8 cellular contexts compared by ENCODE assay signal in the genomic region with DNA sequence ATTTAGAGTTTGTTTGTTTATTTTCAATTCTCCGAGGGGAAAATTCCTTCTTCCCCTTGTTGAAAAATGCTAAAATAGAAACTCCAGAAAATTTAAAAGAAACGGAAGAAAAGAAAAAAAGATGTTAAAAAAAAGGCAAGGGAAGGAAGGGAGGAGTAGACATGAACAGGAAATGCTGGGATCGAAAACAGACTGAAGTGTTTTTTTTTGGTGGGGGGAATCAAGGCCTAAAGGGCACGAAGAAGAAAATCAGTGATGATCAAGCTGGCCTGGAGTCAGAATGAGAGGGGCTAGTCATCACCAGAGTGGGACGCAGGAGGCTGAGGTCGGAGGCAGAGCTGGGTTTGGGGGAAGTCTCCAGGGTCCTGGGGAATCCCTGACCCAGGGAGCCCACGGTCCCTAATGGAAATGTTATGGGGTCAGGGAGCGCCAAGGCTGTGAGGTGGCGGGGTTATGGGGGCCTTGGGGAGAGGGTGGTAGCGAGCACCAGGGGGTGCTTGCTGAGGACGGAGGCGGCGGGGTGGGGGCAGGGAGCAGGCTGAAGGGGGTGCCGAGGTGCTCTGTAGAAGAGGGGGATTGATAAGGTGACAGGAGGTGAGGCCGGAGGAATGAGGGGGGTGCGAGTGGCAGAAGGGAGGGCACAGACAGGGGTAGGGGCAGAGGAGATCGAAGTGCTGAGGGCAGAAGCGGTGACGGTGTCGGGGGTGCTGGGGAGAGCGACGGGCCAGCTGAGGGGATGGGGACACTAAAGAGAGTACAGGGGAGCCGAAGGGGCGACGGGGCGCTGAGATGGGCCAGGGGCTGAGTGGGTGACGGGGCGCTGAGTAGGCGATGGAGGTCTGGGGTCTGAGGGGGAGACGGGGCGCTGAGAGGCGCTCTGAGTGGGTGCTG. TPM values are rescaled to one million over a fixed set of nuclear protein-coding genes. Genes with fewer than 3 reads are reported as not detected.
A peak's percentile ranks its signal among the peaks of the same experiment; 100 is the strongest.
DNase-seq lines count a peak whose midpoint lies in the region; ATAC-seq, FAIRE-seq and TF ChIP-seq lines count a peak whose summit lies in the region.

No MANE protein-coding gene starts in this region.

- peaks cover 23% of the 10 kb centered on the region for H3K9me3 ChIP-seq in SJSA1 (replicated peaks)
- peaks cover 9% of the 10 kb centered on the region for H3K9me3 ChIP-seq in astrocyte (ENCODE audit: insufficient read depth, low read depth, low read length)

- H4K20me1 ChIP-seq in astrocyte (ENCODE audit: insufficient read depth, low read length) = peaks cover 73% of the 10 kb centered on the region

- peak overlapping the region; percentile 39 for H2AFZ ChIP-seq in astrocyte (ENCODE audit: low read depth, low read length)

- H3K9me3 Mint-ChIP-seq in astrocyte (ENCODE audit: unreplicated experiment) = peaks cover 1% of the 10 kb centered on the region

- H3K4me2 ChIP-seq in astrocyte (ENCODE audit: low read length) = peak overlapping the region; percentile 91

- peaks cover 38% of the 10 kb centered on the region for H3K4me1 ChIP-seq in SJSA1 (replicated peaks)
- peaks cover 25% of the 10 kb centered on the region for H3K4me1 ChIP-seq in astrocyte (ENCODE audit: insufficient read depth, low read length)

- H3K4me3 Mint-ChIP-seq in astrocyte (ENCODE audit: unreplicated experiment) = peak overlapping the region; percentile 99

- H3K27ac ChIP-seq in SJSA1 (peak overlapping the region; percentile 91), astrocyte (ENCODE audit: low read depth, low read length) (peak overlapping the region; percentile 84)

- peak overlapping the region; percentile 87 for H3K4me3 ChIP-seq in GM12864 (ENCODE audit: low read depth, low read length)
- peak overlapping the region; percentile 53 for H3K4me3 ChIP-seq in SJSA1
- H3K4me3 ChIP-seq in astrocyte (ENCODE audit: insufficient read depth, low read depth, low read length) = peak overlapping the region; percentile 96

- H3K27me3 ChIP-seq in SJSA1 (replicated peaks) (no peaks in the 10 kb centered on the region), astrocyte (ENCODE audit: insufficient read depth, low read length) (no peaks in the 10 kb centered on the region)

- H3K9ac ChIP-seq in astrocyte (ENCODE audit: low read length) = peak overlapping the region; percentile 98

- no peak for ATAC-seq in HG02885 (IDR thresholded peaks at IDR 0.05; ENCODE audit: poor library complexity, unreplicated experiment)

- TF ChIP-seq CTCF in GM12864 (IDR thresholded peaks at IDR 0.05; ENCODE audit: low read depth, low read length, missing control alignments) (no peak), astrocyte (IDR thresholded peaks at IDR 0.05; ENCODE audit: insufficient read depth, low read depth, low read length) (no peak)

- no peak for DNase-seq in GM12864 (ENCODE audit: low read depth)
- DNase-seq in SJSA1 (ENCODE audit: low read depth in 1 of 2, low spot score in 2 of 2) = peak; percentile 47 to 64
- DNase-seq in astrocyte (ENCODE audit: low read depth) = no peak
- DNase-seq in iPS-NIHi11 (ENCODE audit: low spot score) = peak; percentile 28
- DNase-seq in stimulated activated CD4-positive, alpha-beta T cell treated with anti-CD3 and anti-CD28 coated beads, Interleukin-15, amount 100 ng/mL, for 24 hours = peak; percentile 78
- DNase-seq in NCI-H226 = no peak
- DNase-seq in NCI-H2227 treated with DMSO at 0.1 percent for 48 hours (lab: John Stamatoyannopoulos, UW) = no peak

- FAIRE-seq in astrocyte (lab: Jason Lieb, UNC) = no peak

- H3K4me1 Mint-ChIP-seq in astrocyte (ENCODE audit: low read depth, unreplicated experiment) = peaks cover 17% of the 10 kb centered on the region

- H3K79me2 ChIP-seq in astrocyte (ENCODE audit: insufficient read depth, low read length) = peaks cover 83% of the 10 kb centered on the region

- H3K36me3 Mint-ChIP-seq in astrocyte (ENCODE audit: low read depth, unreplicated experiment) = peaks cover 50% of the 10 kb centered on the region

- H3K36me3 ChIP-seq in SJSA1 (peaks cover 77% of the 10 kb centered on the region), astrocyte (ENCODE audit: insufficient read depth, low read length) (peaks cover 42% of the 10 kb centered on the region)

- no peaks in the 10 kb centered on the region for H3K27me3 Mint-ChIP-seq in astrocyte (ENCODE audit: low read depth, unreplicated experiment)

- peak overlapping the region; percentile 98 for H3K27ac Mint-ChIP-seq in astrocyte (ENCODE audit: unreplicated experiment)

RNA-seq across cellular contexts. Expression of a gene that starts 0.7 kb away (rescaled TPM):
- 21.1 and 32.8 TPM in 2 replicates for total RNA-seq in SJSA1 (2014; rRNA removed; shearing (Covaris generic))
- 77.0 and 77.4 TPM in 2 replicates for total RNA-seq in astrocyte

RNA-seq across cellular contexts. Expression of a gene that starts 57.9 kb away (rescaled TPM):
- total RNA-seq in SJSA1 (2014; rRNA removed; shearing (Covaris generic)) = 36.5 and 43.7 TPM in 2 replicates
- 34.6 and 38.3 TPM in 2 replicates for total RNA-seq in astrocyte

Comparison
In these comparisons a context has a peak if more than half of its experiments do, and no peak if none do; other contexts are left out.
1. DNase-seq: peak in SJSA1 (2 of 2), iPS-NIHi11 (single experiment) and stimulated activated CD4-positive, alpha-beta T cell treated with anti-CD3 and anti-CD28 coated beads, Interleukin-15, amount 100 ng/mL, for 24 hours (single experiment); none in GM12864 (single experiment), astrocyte (single experiment), NCI-H226 (single experiment) and NCI-H2227 treated with DMSO at 0.1 percent for 48 hours (single experiment).
2. Peak in every context shown above with its lines, with median percentiles within 50 percentile points of each other: H3K4me3 ChIP-seq.